15 cellular contexts compared by ENCODE assay signal in the genomic region with DNA sequence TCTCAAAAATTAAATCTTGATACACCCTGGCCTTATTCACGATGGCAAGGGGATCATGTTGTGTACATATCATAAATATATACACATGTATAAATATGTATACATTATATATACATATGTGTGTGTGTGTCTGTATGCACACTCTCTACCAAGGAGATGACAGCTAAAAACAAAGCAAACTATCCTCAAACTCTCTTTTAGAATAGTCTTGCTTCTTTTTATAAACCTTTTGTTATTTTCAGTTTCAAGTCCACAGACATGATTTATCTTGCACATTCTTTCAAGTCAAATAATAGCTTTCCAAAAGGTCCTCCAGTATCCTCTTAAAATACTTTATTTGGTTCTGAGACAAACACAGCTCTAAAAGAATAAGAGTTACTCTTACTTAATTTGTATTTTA.
"Had no signal": no experiment of that assay in that cellular context is flagged by ENCODE, and none has a peak within 500 bp of the region (broad histone marks: within the 10 kb centered on the region; RNA-seq: fewer than 3 reads in every experiment).

No MANE protein-coding gene starts in this region.

- H3K9me3 Mint-ChIP-seq: neural crest cell; stimulated activated naive B cell treated with anti-CD40 and anti-IgM and Interleukin-4, amounts not matched to agents 10 μg/mL and 1 μg/mL and 100 μg/mL, for 72 hours; T-helper 1 cell treated with Interleukin-12 subunit alpha and Interleukin-12 subunit beta and Interleukin-4 antibody, amounts not matched to agents 30 μg/mL and 1 μg/mL, for 36 hours had no signal

- H3K4me3 Mint-ChIP-seq: activated CD8-positive, alpha-beta T cell treated with anti-CD3 and anti-CD28 coated beads, Interleukin-2, amount 10 ng/mL, durations not matched to agents 7 days and 5 days; neural crest cell; stimulated activated naive B cell treated with anti-CD40 and anti-IgM and Interleukin-4, amounts not matched to agents 10 μg/mL and 1 μg/mL and 100 μg/mL, for 72 hours; T-helper 1 cell treated with Interleukin-12 subunit alpha and Interleukin-12 subunit beta and Interleukin-4 antibody, amounts not matched to agents 30 μg/mL and 1 μg/mL, for 36 hours had no signal

- H3K27me3 Mint-ChIP-seq: stimulated activated naive B cell treated with anti-CD40 and anti-IgM and Interleukin-4, amounts not matched to agents 10 μg/mL and 1 μg/mL and 100 μg/mL, for 72 hours had no signal

- H3K9me3 ChIP-seq: adrenal gland, colonic mucosa, right lobe of liver, upper lobe of right lung had no signal

- ATAC-seq: activated CD8-positive, alpha-beta T cell treated with anti-CD3 and anti-CD28 coated beads, Interleukin-2, amount 10 ng/mL, durations not matched to agents 7 days and 5 days; right lobe of liver; stimulated activated naive B cell treated with anti-CD40 and anti-IgM and Interleukin-4, amounts not matched to agents 10 μg/mL and 1 μg/mL and 100 μg/mL, for 72 hours; upper lobe of right lung had no signal

- H3K4me3 ChIP-seq: adrenal gland, colonic mucosa, right lobe of liver, upper lobe of right lung had no signal

- H3K36me3 ChIP-seq: adrenal gland, colonic mucosa, right lobe of liver, upper lobe of right lung had no signal

- H3K27ac Mint-ChIP-seq: activated CD8-positive, alpha-beta T cell treated with anti-CD3 and anti-CD28 coated beads, Interleukin-2, amount 10 ng/mL, durations not matched to agents 7 days and 5 days; stimulated activated naive B cell treated with anti-CD40 and anti-IgM and Interleukin-4, amounts not matched to agents 10 μg/mL and 1 μg/mL and 100 μg/mL, for 72 hours; T-helper 1 cell treated with Interleukin-12 subunit alpha and Interleukin-12 subunit beta and Interleukin-4 antibody, amounts not matched to agents 30 μg/mL and 1 μg/mL, for 36 hours had no signal

- H3K27ac ChIP-seq: colonic mucosa, right lobe of liver, upper lobe of right lung had no signal

- H3K4me1 ChIP-seq: colonic mucosa had no signal

- H3K27me3 ChIP-seq: adrenal gland, colonic mucosa, right lobe of liver, upper lobe of right lung had no signal

- DNase-seq: activated CD4-positive, alpha-beta T cell treated with anti-CD3 and anti-CD28 coated beads for 4 hours; activated CD8-positive, alpha-beta memory T cell treated with anti-CD3 and anti-CD28 coated beads, Interleukin-2, amount 50 U/mL, for 48 hours; activated CD8-positive, alpha-beta T cell treated with anti-CD3 and anti-CD28 coated beads, Interleukin-2, amount 10 ng/mL, durations not matched to agents 7 days and 5 days; activated naive CD4-positive, alpha-beta T cell treated with anti-CD3 and anti-CD28 coated beads, Interleukin-2, amount 50 U/mL, for 16 hours; adrenal gland; caudate nucleus; colonic mucosa; effector CD4-positive, alpha-beta T cell; hippocampal formation; right lobe of liver; stimulated activated CD4-positive, alpha-beta T cell treated with anti-CD3 and anti-CD28 coated beads, Interleukin-2, amount 100 ng/mL, for 24 hours; stimulated activated naive B cell treated with anti-CD40 and anti-IgM and Interleukin-4, amounts not matched to agents 10 μg/mL and 1 μg/mL and 100 μg/mL, for 72 hours; upper lobe of right lung had no signal
